ENCODE assay signal across 17 cellular contexts in the genomic region with DNA sequence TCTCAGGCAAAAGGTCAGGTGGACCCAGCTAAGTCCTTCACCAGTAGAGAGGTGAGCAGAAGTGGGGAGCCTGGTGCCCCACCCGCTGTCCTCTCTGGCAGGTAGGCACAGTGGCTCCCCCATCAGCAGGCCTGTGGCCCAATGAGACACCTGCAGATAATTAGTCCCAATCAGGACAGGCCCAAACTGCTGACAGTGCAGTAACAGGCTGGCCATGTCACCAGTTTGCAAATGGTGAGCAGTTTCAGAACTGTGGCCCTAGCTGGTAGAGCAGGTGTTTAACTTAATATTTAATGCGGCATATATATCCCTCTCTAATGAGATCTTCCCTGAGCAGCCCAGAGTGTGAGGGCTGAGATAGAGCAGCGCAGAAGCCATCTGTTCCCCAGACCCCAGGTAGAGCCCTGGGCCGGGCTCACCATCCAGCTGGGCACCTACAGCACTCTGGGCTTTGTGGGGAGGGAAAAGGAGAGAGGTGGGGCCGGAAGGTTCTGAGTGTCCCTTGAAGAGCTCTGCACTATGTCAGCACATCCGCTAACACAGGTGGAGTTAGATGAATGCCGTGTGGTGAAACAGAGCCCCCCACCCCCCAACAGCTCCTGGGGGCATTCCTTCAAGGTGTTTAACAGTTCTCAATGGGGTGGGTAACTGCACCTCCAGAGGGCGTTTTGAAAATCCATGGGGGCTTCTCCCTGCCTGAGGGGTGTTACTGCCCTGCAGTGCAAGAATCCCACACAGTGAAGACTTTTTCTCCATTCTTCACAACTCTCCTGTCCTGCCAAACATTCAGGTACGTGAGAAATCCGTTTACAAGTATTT.
DNase-seq lines count a peak whose midpoint lies in the region; ATAC-seq, FAIRE-seq and TF ChIP-seq lines count a peak whose summit lies in the region.
"Had no signal": no experiment of that assay in that cellular context is flagged by ENCODE, and none has a peak within 500 bp of the region (broad histone marks: within the 10 kb centered on the region; RNA-seq: fewer than 3 reads in every experiment).

No MANE protein-coding gene starts in this region.

- in situ Hi-C loops in HepG2 (cut with HindIII; ENCODE audit: extremely low pct_ligation_motif_present, low pct_unique_long_range_greater_than_20kb) (no loop called here), GM23248 (cut with MboI) (no loop called here)

- TF ChIP-seq CTCF in HepG2 (CRISPR knock-in tag; IDR thresholded peaks at IDR 0.05) (no peak), right lobe of liver (IDR thresholded peaks at IDR 0.05) (no peak), endodermal cell (conservative IDR thresholded peaks at IDR 0.05) (peak; percentile 70)

- CTCF ChIA-PET in HepG2 (lab: Yijun Ruan, JAX; ENCODE audit: low intra/inter-chr PET ratio, low total read pairs): no interaction called here
- CTCF ChIA-PET in activated CD8-positive, alpha-beta memory T cell treated with anti-CD3 and anti-CD28 coated beads, Interleukin-2, amount 10 ng/mL, durations not matched to agents 7 days and 5 days (lab: Charles Lee): interaction anchor here (1.1 kb wide), 2 partner anchors 9 to 11 kb away, joined by 3 read pairs; no protein-coding TSS in a partner anchor

- no peaks in the 10 kb centered on the region for H3K79me2 ChIP-seq in HepG2 (ENCODE audit: insufficient read depth, low read length)
- no peaks in the 10 kb centered on the region for H3K79me2 ChIP-seq in GM23248 (ENCODE audit: insufficient read depth)

- H3K9ac ChIP-seq in HepG2 (ENCODE audit: insufficient read depth, low read depth, low read length): no peak overlapping the region
- no peak overlapping the region for H3K9ac ChIP-seq in endodermal cell (ENCODE audit: extremely low read depth, low read length, poor library complexity, severe bottlenecking)
- H3K9ac ChIP-seq in GM23248: no peak overlapping the region

- H3K9me2 ChIP-seq in GM23248 (ENCODE audit: insufficient read depth): no peaks in the 10 kb centered on the region

- no peak overlapping the region for H3K27ac Mint-ChIP-seq in endodermal cell
- no peak overlapping the region for H3K27ac Mint-ChIP-seq in activated CD8-positive, alpha-beta memory T cell treated with anti-CD3 and anti-CD28 coated beads, Interleukin-2, amount 10 ng/mL, durations not matched to agents 7 days and 5 days
- H3K27ac Mint-ChIP-seq: activated CD4-positive, alpha-beta T cell treated with anti-CD3 and anti-CD28 coated beads, Interleukin-2, amount 10 ng/mL, durations not matched to agents 24 days and 14 days; activated naive CD8-positive, alpha-beta T cell; stimulated activated naive CD8-positive, alpha-beta T cell treated with anti-CD3 and anti-CD28 coated beads, Interleukin-15, amount 100 ng/mL, for 72 hours had no signal

- no peak for TF ChIP-seq POLR2A in HepG2 (IDR thresholded peaks at IDR 0.05; ENCODE audit: insufficient read depth in 1 of 2, low read depth in 2 of 2, low read length in 2 of 2)
- no peak for TF ChIP-seq POLR2A in right lobe of liver (IDR thresholded peaks at IDR 0.05)

- no peaks in the 10 kb centered on the region for H3K9me3 Mint-ChIP-seq in endodermal cell
- H3K9me3 Mint-ChIP-seq in activated CD8-positive, alpha-beta memory T cell treated with anti-CD3 and anti-CD28 coated beads, Interleukin-2, amount 10 ng/mL, durations not matched to agents 7 days and 5 days (ENCODE audit: low read depth): no peaks in the 10 kb centered on the region
- H3K9me3 Mint-ChIP-seq: central memory CD8-positive, alpha-beta T cell; stimulated activated naive CD8-positive, alpha-beta T cell treated with anti-CD3 and anti-CD28 coated beads, Interleukin-15, amount 100 ng/mL, for 72 hours had no signal

- H3K27ac ChIP-seq in HepG2 (ENCODE audit: extremely low read length, insufficient read depth, low read length) (no peak overlapping the region), right lobe of liver (no peak overlapping the region), endodermal cell (ENCODE audit: low read depth, low read length) (no peak overlapping the region), GM23248 (no peak overlapping the region)
- H3K27ac ChIP-seq: vagina had no signal

- no peaks in the 10 kb centered on the region for H3K36me3 Mint-ChIP-seq in endodermal cell (ENCODE audit: low read depth)
- no peaks in the 10 kb centered on the region for H3K36me3 Mint-ChIP-seq in activated CD8-positive, alpha-beta memory T cell treated with anti-CD3 and anti-CD28 coated beads, Interleukin-2, amount 10 ng/mL, durations not matched to agents 7 days and 5 days

- no peak overlapping the region for H3K4me2 ChIP-seq in HepG2 (ENCODE audit: low read depth, low read length)
- no peak overlapping the region for H3K4me2 ChIP-seq in GM23248 (ENCODE audit: unreplicated experiment)

- ATAC-seq in HepG2 (peak; percentile 36; the same call in 2 of the 3 replicates), right lobe of liver (no peak)
- ATAC-seq in activated CD8-positive, alpha-beta memory T cell treated with anti-CD3 and anti-CD28 coated beads, Interleukin-2, amount 10 ng/mL, durations not matched to agents 7 days and 5 days: no peak
- ATAC-seq: GM12878; stimulated activated naive CD8-positive, alpha-beta T cell treated with anti-CD3 and anti-CD28 coated beads, Interleukin-15, amount 100 ng/mL, for 72 hours had no signal

- H3K4me3 ChIP-seq in HepG2 (replicated peaks in 1 of 3; ENCODE audit: insufficient read depth in 1 of 3, low read depth in 2 of 3, low read length in 3 of 3) (no peak overlapping the region), right lobe of liver (no peak overlapping the region), endodermal cell (ENCODE audit: low read length) (no peak overlapping the region), GM23248 (no peak overlapping the region)
- H3K4me3 ChIP-seq: GM12878, vagina had no signal

- H3K36me3 ChIP-seq in HepG2 (replicated peaks in 1 of 2; ENCODE audit: control insufficient read depth in 1 of 2, insufficient read depth in 2 of 2, low read length in 2 of 2) (no peaks in the 10 kb centered on the region), right lobe of liver (no peaks in the 10 kb centered on the region), endodermal cell (ENCODE audit: control insufficient read depth, insufficient read depth, low read length) (no peaks in the 10 kb centered on the region), GM23248 (ENCODE audit: low read depth) (no peaks in the 10 kb centered on the region)
- H3K36me3 ChIP-seq: vagina had no signal

- no peaks in the 10 kb centered on the region for H3K4me1 ChIP-seq in HepG2 (ENCODE audit: insufficient read depth, low read length)
- no peaks in the 10 kb centered on the region for H3K4me1 ChIP-seq in right lobe of liver
- no peaks in the 10 kb centered on the region for H3K4me1 ChIP-seq in endodermal cell (ENCODE audit: control insufficient read depth, insufficient read depth, low read length)
- H3K4me1 ChIP-seq in GM23248 (ENCODE audit: insufficient read depth): no peaks in the 10 kb centered on the region
- H3K4me1 ChIP-seq: vagina had no signal

- intact Hi-C loops in HepG2 (cut with micrococcal nuclease; ENCODE audit: unreplicated experiment) (no loop called here), right lobe of liver (cut with DNase I) (no loop called here)

- H3F3A ChIP-seq in GM23248 (ENCODE audit: insufficient read depth): no peaks in the 10 kb centered on the region

- BruUV-seq in HepG2 (replicated peaks; lab: Mats Ljungman, UMichigan): no TSS peak

- TF ChIP-seq RAD21 in HepG2 (CRISPR knock-in tag; IDR thresholded peaks at IDR 0.05): no peak

- H3K27me3 ChIP-seq in HepG2 (ENCODE audit: control insufficient read depth in 1 of 2, insufficient read depth in 2 of 2, low read length in 2 of 2): no peaks in the 10 kb centered on the region
- no peaks in the 10 kb centered on the region for H3K27me3 ChIP-seq in right lobe of liver
- no peaks in the 10 kb centered on the region for H3K27me3 ChIP-seq in endodermal cell (ENCODE audit: control insufficient read depth, insufficient read depth, low read length, poor library complexity, severe bottlenecking)
- H3K27me3 ChIP-seq in GM23248 (replicated peaks; ENCODE audit: insufficient read depth): peaks cover 51% of the 10 kb centered on the region
- H3K27me3 ChIP-seq: vagina had no signal

- H2AFZ ChIP-seq in HepG2 (ENCODE audit: low read length) (no peak overlapping the region), GM23248 (no peak overlapping the region)

- H3K27me3 Mint-ChIP-seq in endodermal cell (ENCODE audit: insufficient read depth): peaks cover 6% of the 10 kb centered on the region
- H3K27me3 Mint-ChIP-seq in activated CD8-positive, alpha-beta memory T cell treated with anti-CD3 and anti-CD28 coated beads, Interleukin-2, amount 10 ng/mL, durations not matched to agents 7 days and 5 days: peaks cover 42% of the 10 kb centered on the region

- no peak for DNase-seq in HepG2 (ENCODE audit: low spot score)
- no peak for DNase-seq in right lobe of liver
- peak; percentile 22 for DNase-seq in NCI-H82 treated with DMSO at 0.1 percent for 48 hours (lab: John Stamatoyannopoulos, UW; ENCODE audit: unreplicated experiment)
- DNase-seq in endodermal cell: peak; percentile 61
- no peak for DNase-seq in T-helper 9 cell
- no peak for DNase-seq in GM23248
- no peak for DNase-seq in HuH-7 (ENCODE audit: low spot score)
- DNase-seq in activated CD8-positive, alpha-beta memory T cell treated with anti-CD3 and anti-CD28 coated beads, Interleukin-2, amount 10 ng/mL, durations not matched to agents 7 days and 5 days: no peak
- DNase-seq: activated CD4-positive, alpha-beta T cell treated with anti-CD3 and anti-CD28 coated beads, Interleukin-2, amount 10 ng/mL, durations not matched to agents 24 days and 14 days; activated T-cell treated with anti-CD3 and anti-CD28 coated beads, Interleukin-2, amount 50 U/mL, for 1 hour; stimulated activated naive CD8-positive, alpha-beta T cell treated with anti-CD3 and anti-CD28 coated beads, Interleukin-15, amount 100 ng/mL, for 72 hours; T-helper 2 cell had no signal

- no peak for FAIRE-seq in HepG2 (lab: Jason Lieb, UNC)
- FAIRE-seq: GM12878, islet of Langerhans had no signal

- WGBS in HepG2 (ENCODE audit: low lambda C conversion rate): 47% methylated on average over 6 of the region's 10 CpGs
- WGBS in right lobe of liver (ENCODE audit: insufficient coverage, low coverage, low lambda C conversion rate, missing lambda C conversion rate): 45% methylated on average over 6 of the region's 10 CpGs
- WGBS in endodermal cell (ENCODE audit: insufficient coverage in 1 of 2, insufficient read length in 1 of 2), 2 experiments: 66 to 69% methylated on average over 3 to 10 of the region's 10 CpGs
- 15 to 20% methylated on average over 10 of the region's 10 CpGs for WGBS in GM23248 (ENCODE audit: low coverage in 1 of 2, low lambda C conversion rate in 2 of 2, missing lambda C conversion rate in 2 of 2), 2 experiments

- no peaks in the 10 kb centered on the region for H3K4me1 Mint-ChIP-seq in endodermal cell
- H3K4me1 Mint-ChIP-seq in activated CD8-positive, alpha-beta memory T cell treated with anti-CD3 and anti-CD28 coated beads, Interleukin-2, amount 10 ng/mL, durations not matched to agents 7 days and 5 days: peaks cover 2% of the 10 kb centered on the region
- H3K4me1 Mint-ChIP-seq: central memory CD8-positive, alpha-beta T cell; stimulated activated naive CD8-positive, alpha-beta T cell treated with anti-CD3 and anti-CD28 coated beads, Interleukin-15, amount 100 ng/mL, for 72 hours had no signal

- POLR2A ChIA-PET in HepG2 (lab: Yijun Ruan, JAX): no interaction called here

- H4K20me1 ChIP-seq in HepG2 (ENCODE audit: insufficient read depth, low read length): no peaks in the 10 kb centered on the region
- H4K20me1 ChIP-seq in GM23248 (ENCODE audit: insufficient read depth): no peaks in the 10 kb centered on the region

- H3K4me3 Mint-ChIP-seq in endodermal cell: no peak overlapping the region
- no peak overlapping the region for H3K4me3 Mint-ChIP-seq in activated CD8-positive, alpha-beta memory T cell treated with anti-CD3 and anti-CD28 coated beads, Interleukin-2, amount 10 ng/mL, durations not matched to agents 7 days and 5 days
- H3K4me3 Mint-ChIP-seq: activated CD4-positive, alpha-beta T cell treated with anti-CD3 and anti-CD28 coated beads, Interleukin-2, amount 10 ng/mL, durations not matched to agents 24 days and 14 days; activated naive CD8-positive, alpha-beta T cell; central memory CD8-positive, alpha-beta T cell; stimulated activated naive CD8-positive, alpha-beta T cell treated with anti-CD3 and anti-CD28 coated beads, Interleukin-15, amount 100 ng/mL, for 72 hours had no signal

- TF ChIP-seq EP300 in HepG2 (IDR thresholded peaks at IDR 0.05; ENCODE audit: low read depth in 2 of 2, low read length in 2 of 2) (no peak), HepG2 (CRISPR knock-in tag; IDR thresholded peaks at IDR 0.05; ENCODE audit: borderline replicate concordance) (no peak)

- no peaks in the 10 kb centered on the region for H3K9me3 ChIP-seq in HepG2 (ENCODE audit: low read length)
- no peaks in the 10 kb centered on the region for H3K9me3 ChIP-seq in right lobe of liver
- H3K9me3 ChIP-seq in endodermal cell (ENCODE audit: control insufficient read depth, low read length): no peaks in the 10 kb centered on the region
- no peaks in the 10 kb centered on the region for H3K9me3 ChIP-seq in GM23248 (ENCODE audit: low read depth)
- H3K9me3 ChIP-seq: vagina had no signal

Comparison
In these comparisons a context has a peak if more than half of its experiments do, and no peak if none do; other contexts are left out.
1. DNase-seq: peak in NCI-H82 treated with DMSO at 0.1 percent for 48 hours (single experiment) and endodermal cell (single experiment); none in HepG2 (single experiment), right lobe of liver (0 of 3), T-helper 9 cell (single experiment), GM23248 (single experiment), HuH-7 (single experiment) and activated CD8-positive, alpha-beta memory T cell treated with anti-CD3 and anti-CD28 coated beads, Interleukin-2, amount 10 ng/mL, durations not matched to agents 7 days and 5 days (single experiment).